Comparison of ENCODE assay signal across 3 cellular contexts in the genomic region with DNA sequence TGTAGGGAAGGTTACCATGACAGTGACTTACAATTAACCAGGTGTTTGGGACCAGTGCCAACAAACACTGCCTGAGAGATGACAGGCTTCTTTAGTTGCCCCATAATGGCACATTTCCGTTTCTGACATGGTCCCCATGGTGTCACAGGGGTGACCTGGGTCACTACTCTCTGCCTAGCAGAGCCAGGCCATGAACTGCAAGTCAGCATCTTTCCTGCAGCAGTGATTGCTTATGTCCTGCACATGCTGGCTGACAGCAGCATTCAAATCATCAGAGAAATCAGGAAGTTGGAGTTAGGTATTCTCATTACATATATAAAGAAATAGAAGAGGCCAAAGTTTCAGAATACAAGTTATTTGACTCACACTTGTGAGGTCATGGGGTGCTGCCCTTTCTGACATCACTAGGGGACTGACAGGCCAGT.
A peak's percentile ranks its signal among the peaks of the same experiment; 100 is the strongest.
TF ChIP-seq lines count a peak whose summit lies in the region.

No MANE protein-coding gene starts in this region.

TF ChIP-seq in A549, 52 proteins besides CTCF, POLR2A, EP300 and RAD21:
- TF ChIP-seq MAFK (IDR thresholded peaks at IDR 0.05; ENCODE audit: partially characterized antibody): peak; percentile 31
- TF ChIP-seq, protein P1, sequence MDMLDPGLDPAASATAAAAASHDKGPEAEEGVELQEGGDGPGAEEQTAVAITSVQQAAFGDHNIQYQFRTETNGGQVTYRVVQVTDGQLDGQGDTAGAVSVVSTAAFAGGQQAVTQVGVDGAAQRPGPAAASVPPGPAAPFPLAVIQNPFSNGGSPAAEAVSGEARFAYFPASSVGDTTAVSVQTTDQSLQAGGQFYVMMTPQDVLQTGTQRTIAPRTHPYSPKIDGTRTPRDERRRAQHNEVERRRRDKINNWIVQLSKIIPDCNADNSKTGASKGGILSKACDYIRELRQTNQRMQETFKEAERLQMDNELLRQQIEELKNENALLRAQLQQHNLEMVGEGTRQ (IDR thresholded peaks at IDR 0.05): no peak

TF ChIP-seq in GM12891, 5 proteins besides CTCF, POLR2A, EP300 and RAD21 (continued from another document):
- no peak for TF ChIP-seq PAX5 (IDR thresholded peaks at IDR 0.05; ENCODE audit: insufficient read depth, low read length, severe bottlenecking)
- no peak for TF ChIP-seq POLR2AphosphoS5 (IDR thresholded peaks at IDR 0.05; ENCODE audit: low read depth, low read length)
- TF ChIP-seq SPI1 (IDR thresholded peaks at IDR 0.05; ENCODE audit: low read depth, low read length): no peak
- no peak for TF ChIP-seq POU2F2 (IDR thresholded peaks at IDR 0.05; ENCODE audit: low read depth, low read length)

TF ChIP-seq in GM12878, 131 proteins besides CTCF, POLR2A, EP300 and RAD21:
- TF ChIP-seq, protein P2, sequence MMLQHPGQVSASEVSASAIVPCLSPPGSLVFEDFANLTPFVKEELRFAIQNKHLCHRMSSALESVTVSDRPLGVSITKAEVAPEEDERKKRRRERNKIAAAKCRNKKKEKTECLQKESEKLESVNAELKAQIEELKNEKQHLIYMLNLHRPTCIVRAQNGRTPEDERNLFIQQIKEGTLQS (IDR thresholded peaks at IDR 0.05; ENCODE audit: borderline replicate concordance, extremely low read depth, low read depth, low read length): no peak
- peak; percentile 37; the same call in 1 of the 2 replicates for TF ChIP-seq ATF7 (IDR thresholded peaks at IDR 0.05; ENCODE audit: low read depth)
- TF ChIP-seq BHLHE40 (IDR thresholded peaks at IDR 0.05; ENCODE audit: borderline replicate concordance in 1 of 2, low read depth in 2 of 2, low read length in 1 of 2): peak in 1 of 2 experiments; percentile 58; a peak in 1 of 4 replicates
- TF ChIP-seq SUPT20H (IDR thresholded peaks at IDR 0.05; ENCODE audit: borderline replicate concordance, control insufficient read depth, low read depth, low read length): no peak
- TF ChIP-seq, protein P3, sequence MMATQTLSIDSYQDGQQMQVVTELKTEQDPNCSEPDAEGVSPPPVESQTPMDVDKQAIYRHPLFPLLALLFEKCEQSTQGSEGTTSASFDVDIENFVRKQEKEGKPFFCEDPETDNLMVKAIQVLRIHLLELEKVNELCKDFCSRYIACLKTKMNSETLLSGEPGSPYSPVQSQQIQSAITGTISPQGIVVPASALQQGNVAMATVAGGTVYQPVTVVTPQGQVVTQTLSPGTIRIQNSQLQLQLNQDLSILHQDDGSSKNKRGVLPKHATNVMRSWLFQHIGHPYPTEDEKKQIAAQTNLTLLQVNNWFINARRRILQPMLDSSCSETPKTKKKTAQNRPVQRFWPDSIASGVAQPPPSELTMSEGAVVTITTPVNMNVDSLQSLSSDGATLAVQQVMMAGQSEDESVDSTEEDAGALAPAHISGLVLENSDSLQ (IDR thresholded peaks at IDR 0.05): peak; percentile 39; the same call in 1 of the 2 replicates
- peak; percentile 55 for TF ChIP-seq NR2F1 (conservative IDR thresholded peaks at IDR 0.05)
- peak; percentile 50; the same call in 1 of the 2 replicates for TF ChIP-seq CREM (IDR thresholded peaks at IDR 0.05; ENCODE audit: low read depth)
- peak; percentile 80 for TF ChIP-seq CREB1 (IDR thresholded peaks at IDR 0.05; ENCODE audit: low read depth)
